In genomic region chr7:79452032-79452494, GRCh38 we compare ENCODE assay signal across 9 cellular contexts. TPM values are rescaled to one million over a fixed set of nuclear protein-coding genes. Genes with fewer than 3 reads are reported as not detected.
DNase-seq lines count a peak whose midpoint lies in the region; ATAC-seq and TF ChIP-seq lines count a peak whose summit lies in the region.
"Had no signal": no experiment of that assay in that cellular context is flagged by ENCODE, and none has a peak within 500 bp of the region (broad histone marks: within the 10 kb centered on the region; RNA-seq: fewer than 3 reads in every experiment).

No MANE protein-coding gene starts in this region.

- 1% methylated on average over 27 of the region's 27 CpGs for WGBS in HUES64
- WGBS in gastroesophageal sphincter (ENCODE audit: low coverage in 1 of 2), 2 donors: 0% methylated on average over 6 to 10 of the region's 27 CpGs
- 0 to 1% methylated on average over 24 to 27 of the region's 27 CpGs for WGBS in aorta, 2 donors

- H3K4me3 Mint-ChIP-seq in CD14-positive monocyte: peak overlapping the region; percentile 77 to 98
- peak overlapping the region; percentile 40 for H3K4me3 Mint-ChIP-seq in natural killer cell

- H3K9me3 Mint-ChIP-seq in CD14-positive monocyte (peaks cover 0 to 15% (median 6%) of the 10 kb centered on the region in 7 donors), natural killer cell (peaks cover 3 to 4% of the 10 kb centered on the region in 2 donors)

- ATAC-seq in gastroesophageal sphincter (peak; percentile 86), natural killer cell (no peak), aorta (ENCODE audit: low FRiP score) (peak; percentile 91), GM18502 (IDR thresholded peaks at IDR 0.05; ENCODE audit: poor library complexity, unreplicated experiment) (no peak)

- H3K36me3 Mint-ChIP-seq in CD14-positive monocyte (peaks cover 0 to 4% of the 10 kb centered on the region in 2 donors), natural killer cell (no peaks in the 10 kb centered on the region)

- H3K4me1 Mint-ChIP-seq in CD14-positive monocyte: peaks cover 30% of the 10 kb centered on the region
- H3K4me1 Mint-ChIP-seq in natural killer cell: peaks cover 0 to 13% of the 10 kb centered on the region in 2 donors

- H3K9ac ChIP-seq in HUES64 (ENCODE audit: low read depth, low read length): no peak overlapping the region; the same call in 1 of the 2 replicates

- H3K4me3 ChIP-seq in HUES64 (ENCODE audit: low read length) (peak overlapping the region; percentile 68), gastroesophageal sphincter (peak overlapping the region; percentile 79 to 89), aorta (ENCODE audit: low read length in 2 of 2) (peak overlapping the region; percentile 46 to 85)

- no peak for TF ChIP-seq EP300 in gastroesophageal sphincter (IDR thresholded peaks at IDR 0.05)

- H3K4me1 ChIP-seq in HUES64 (ENCODE audit: insufficient read depth, low read length): peaks cover 7% of the 10 kb centered on the region; the same call in 1 of the 2 replicates
- H3K4me1 ChIP-seq in gastroesophageal sphincter: peaks cover 8 to 40% (median 17%) of the 10 kb centered on the region in 3 donors
- peaks cover 0 to 3% of the 10 kb centered on the region in 2 donors for H3K4me1 ChIP-seq in aorta (ENCODE audit: control insufficient read depth in 1 of 2, insufficient read depth in 2 of 2, low read length in 2 of 2)

- H3K9me3 ChIP-seq in HUES64 (ENCODE audit: insufficient read depth, low read depth, low read length): no peaks in the 10 kb centered on the region
- H3K9me3 ChIP-seq in gastroesophageal sphincter: no peaks in the 10 kb centered on the region
- H3K9me3 ChIP-seq in aorta (ENCODE audit: control insufficient read depth, low read length): no peaks in the 10 kb centered on the region
- H3K9me3 ChIP-seq: neutrophil had no signal

- no peak for TF ChIP-seq CTCF in CD14-positive monocyte (IDR thresholded peaks at IDR 0.05)
- TF ChIP-seq CTCF in gastroesophageal sphincter (IDR thresholded peaks at IDR 0.05): no peak
- TF ChIP-seq CTCF in natural killer cell (IDR thresholded peaks at IDR 0.05): no peak

- H3K36me3 ChIP-seq in HUES64 (ENCODE audit: insufficient read depth, low read length): no peaks in the 10 kb centered on the region
- no peaks in the 10 kb centered on the region for H3K36me3 ChIP-seq in gastroesophageal sphincter
- H3K36me3 ChIP-seq in aorta (ENCODE audit: control insufficient read depth in 1 of 2, insufficient read depth in 2 of 2, low read length in 1 of 2): no peaks in the 10 kb centered on the region
- H3K36me3 ChIP-seq: neutrophil had no signal

- peak; percentile 48 to 61 for TF ChIP-seq POLR2A in gastroesophageal sphincter (IDR thresholded peaks at IDR 0.05)

- H3K27ac ChIP-seq in HUES64 (ENCODE audit: low read depth, low read length) (no peak overlapping the region), gastroesophageal sphincter (peak overlapping the region; percentile 55 to 97 (median 96)), aorta (ENCODE audit: low read depth in 1 of 2, low read length in 2 of 2) (peak overlapping the region; percentile 15 to 80)
- H3K27ac ChIP-seq: neutrophil had no signal

- intact Hi-C loops in CD14-positive monocyte (cut with micrococcal nuclease) (no loop called here), natural killer cell (cut with micrococcal nuclease) (no loop called here), aorta (cut with DNase I) (loop anchor here in 1 of 2 donors (5.0 kb wide), 1 partner anchor 45 kb away; no protein-coding TSS in a partner anchor)

- peak overlapping the region in 2 of 7 donors; percentile 17 to 45 for H3K27ac Mint-ChIP-seq in CD14-positive monocyte
- no peak overlapping the region for H3K27ac Mint-ChIP-seq in natural killer cell

- no peak for DNase-seq in CD14-positive monocyte (ENCODE audit: low spot score)
- peak; percentile 40 for DNase-seq in activated CD8-positive, alpha-beta memory T cell treated with anti-CD3 and anti-CD28 coated beads, Interleukin-2, amount 50 U/mL, for 4 hours
- DNase-seq in natural killer cell: no peak
- peak; percentile 91 to 95 for DNase-seq in aorta
- DNase-seq in AML-193 (lab: John Stamatoyannopoulos, UW): no peak

- peaks cover 44 to 51% (median 46%) of the 10 kb centered on the region in 3 donors for H3K27me3 Mint-ChIP-seq in CD14-positive monocyte (ENCODE audit: low read depth in 3 of 3)
- H3K27me3 Mint-ChIP-seq in natural killer cell (ENCODE audit: low read depth in 2 of 2): peaks cover 24 to 47% of the 10 kb centered on the region in 2 donors

- H3K27me3 ChIP-seq in HUES64 (ENCODE audit: insufficient read depth, low read length): peaks cover 72% of the 10 kb centered on the region
- H3K27me3 ChIP-seq in gastroesophageal sphincter: no peaks in the 10 kb centered on the region
- no peaks in the 10 kb centered on the region for H3K27me3 ChIP-seq in aorta (ENCODE audit: control insufficient read depth in 1 of 2, insufficient read depth in 2 of 2, low read length in 1 of 2)

RNA-seq across cellular contexts. Expression of gene MAGI2, which starts 1.4 kb away (rescaled TPM):
- polyA plus RNA-seq in CD14-positive monocyte (under 1 TPM in 1 of 2 donors, not detected in 1; 0.11 TPM), aorta (1 to 10 TPM; 3.7 to 5.3 TPM)
- polyA plus RNA-seq in HUES64 (2013, experiment 1 of 2): 7.1 TPM
- polyA plus RNA-seq in HUES64 (2013, experiment 2 of 2): 7.4 TPM
- total RNA-seq in gastroesophageal sphincter (10 to 100 TPM in 3 of 4 donors, 1 to 10 TPM in 1; 7.8 to 44.7 (median 21.1) TPM), natural killer cell (under 1 TPM; 0.09 to 0.48 (median 0.27) TPM), aorta (10 to 100 TPM; 17.9 to 25.5 TPM)

Comparison
In these comparisons a context has a peak if more than half of its experiments do, and no peak if none do; other contexts are left out.
1. DNase-seq: peak in activated CD8-positive, alpha-beta memory T cell treated with anti-CD3 and anti-CD28 coated beads, Interleukin-2, amount 50 U/mL, for 4 hours (single experiment) and aorta (2 of 2); none in CD14-positive monocyte (single experiment), natural killer cell (single experiment) and AML-193 (0 of 2).
2. ATAC-seq: peak in gastroesophageal sphincter (single experiment) and aorta (single experiment); none in natural killer cell (0 of 3) and GM18502 (single experiment).
3. RNA of gene MAGI2, which starts 1.4 kb away (total RNA-seq): 17.9 to 25.5 TPM in aorta and 7.8 to 44.7 TPM in gastroesophageal sphincter; 0.09 to 0.48 TPM in natural killer cell; every median in the first group is over 4 times any median in the second.
4. Peak in every context shown above with its lines, with median percentiles within 50 percentile points of each other: H3K4me3 ChIP-seq.